16 cellular contexts compared by ENCODE assay signal in the genomic region with DNA sequence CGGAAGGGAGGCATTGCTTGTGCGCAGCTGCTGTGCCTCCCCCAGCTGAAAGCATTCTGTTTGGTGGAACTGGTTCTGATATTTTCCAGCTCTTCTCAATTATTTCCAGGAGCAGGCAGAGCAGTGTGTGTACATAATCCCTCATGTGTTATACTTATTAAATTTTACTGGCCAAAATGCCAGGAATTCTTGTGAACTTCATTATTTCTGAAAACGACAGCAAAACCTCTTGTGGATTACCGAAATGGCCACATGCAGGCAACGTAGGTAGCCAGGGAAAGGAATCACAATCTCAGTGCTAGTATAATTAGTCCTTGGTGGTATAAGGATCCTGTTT.
DNase-seq lines count a peak whose midpoint lies in the region; ATAC-seq and TF ChIP-seq lines count a peak whose summit lies in the region.
"Had no signal": no experiment of that assay in that cellular context is flagged by ENCODE, and none has a peak within 500 bp of the region (broad histone marks: within the 10 kb centered on the region; RNA-seq: fewer than 3 reads in every experiment).

No MANE protein-coding gene starts in this region.

- H3K27me3 Mint-ChIP-seq in neural crest cell (ENCODE audit: low read depth): no peaks in the 10 kb centered on the region

- H3K4me3 Mint-ChIP-seq in neural crest cell: no peak overlapping the region

- DNase-seq in Ammon's horn (ENCODE audit: low spot score): peak; percentile 51
- no peak for DNase-seq in Jurkat, Clone E6-1 (ENCODE audit: low read depth, low spot score)
- no peak for DNase-seq in caudate nucleus (lab: John Stamatoyannopoulos, UW)
- DNase-seq in neural crest cell (ENCODE audit: low read depth, low spot score): no peak
- DNase-seq in NOMO-1 treated with dmso at 0.1 percent for 144 hours (lab: John Stamatoyannopoulos, UW; ENCODE audit: unreplicated experiment): no peak
- DNase-seq: central memory CD4-positive, alpha-beta T cell; NCI-H1092; NCI-H510A treated with DMSO at 0.1 percent for 48 hours; RPMI8226; stimulated activated CD4-positive, alpha-beta T cell treated with anti-CD3 and anti-CD28 coated beads, Interleukin-4, amount 100 ng/mL, for 1 hour; stimulated activated naive CD4-positive, alpha-beta T cell treated with Interleukin-2 at 50 U/mL for 16 hours had no signal

- H3K9me3 Mint-ChIP-seq in neural crest cell: no peaks in the 10 kb centered on the region

- peaks cover 31% of the 10 kb centered on the region for H3K4me1 Mint-ChIP-seq in neural crest cell

- H3K27ac Mint-ChIP-seq in neural crest cell (ENCODE audit: unreplicated experiment): peak overlapping the region; percentile 73

- peak overlapping the region; percentile 95 for H3K27ac ChIP-seq in caudate nucleus (ENCODE audit: low read depth, low read length)
- H3K27ac ChIP-seq: C4-2B, epithelial cell of prostate had no signal

- H3K36me3 Mint-ChIP-seq in neural crest cell (ENCODE audit: low read depth): peaks cover 5% of the 10 kb centered on the region

- H3K4me3 ChIP-seq in Jurkat, Clone E6-1 (ENCODE audit: low read length): peak overlapping the region; percentile 22

- ATAC-seq in HG03025 (IDR thresholded peaks at IDR 0.05; ENCODE audit: low FRiP score, unreplicated experiment) (no peak), HG02642 (IDR thresholded peaks at IDR 0.05; ENCODE audit: poor library complexity, unreplicated experiment) (no peak)
- ATAC-seq in activated CD4-positive, CD25-positive, alpha-beta regulatory T cell treated with anti-CD3 and anti-CD28 coated beads, Interleukin-2, amount 50 U/mL, for 24 hours: no peak

- TF ChIP-seq CTCF in neural crest cell (conservative IDR thresholded peaks at IDR 0.05): no peak
